Comparison of ENCODE assay signal across 8 cellular contexts in the genomic region with DNA sequence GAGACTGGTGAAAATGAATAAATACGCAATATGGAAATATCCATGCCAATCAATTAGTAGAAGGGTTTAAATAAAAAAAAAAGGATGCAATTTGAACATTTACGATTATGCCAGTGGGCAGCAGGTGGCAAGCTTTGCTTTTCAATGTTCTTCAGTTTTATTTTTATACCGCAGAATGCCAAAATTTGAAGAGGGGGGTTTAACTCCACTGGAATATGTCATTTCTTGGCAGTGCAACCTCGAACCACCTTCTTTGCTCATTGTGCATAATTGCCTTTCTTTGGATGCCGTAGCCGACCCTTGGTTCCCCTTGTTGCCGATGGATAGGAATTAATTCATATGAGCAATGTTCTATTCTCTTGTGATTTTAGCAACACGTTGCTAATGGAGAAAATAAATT.
A peak's percentile ranks its signal among the peaks of the same experiment; 100 is the strongest.
DNase-seq lines count a peak whose midpoint lies in the region; ATAC-seq and TF ChIP-seq lines count a peak whose summit lies in the region.

No MANE protein-coding gene starts in this region.

- DNase-seq in HCT116 (ENCODE audit: low read depth, low spot score) (no peak), NCI-H82 (lab: John Stamatoyannopoulos, UW) (no peak), iPS-NIHi7 (ENCODE audit: extremely low spot score) (no peak)
- DNase-seq in stimulated activated CD4-positive, alpha-beta T cell treated with anti-CD3 and anti-CD28 coated beads, Interleukin-2, amount 100 ng/mL, for 24 hours: no peak
- DNase-seq in T-helper 2 cell treated with Interferon-gamma antibody and Interleukin-4, amounts not matched to agents 5 μg/mL and 100 μg/mL, for 36 hours (ENCODE audit: low spot score): no peak

- intact Hi-C loops in HCT116 (cut with micrococcal nuclease): loop anchor here (1.0 to 5.0 kb wide), 6 partner anchors 236 to 538 kb away; no protein-coding TSS in a partner anchor

- TF ChIP-seq RAD21 in HCT116 (IDR thresholded peaks at IDR 0.05; ENCODE audit: low read depth): peak; percentile 75

- RAD21 ChIA-PET in HCT116 (lab: Charles Lee; ENCODE audit: low non-redundant PET in 1 of 2, low total read pairs in 2 of 2, uncharacterized antibody in 2 of 2, unreplicated experiment in 2 of 2): interaction anchor here in 1 of 2 experiments (0.7 kb wide), 2 partner anchors 210 to 410 kb away, joined by 3 read pairs; no protein-coding TSS in a partner anchor

- no peak overlapping the region for H3K4me3 ChIP-seq in HCT116 (replicated peaks in 1 of 2; ENCODE audit: low read depth in 1 of 2, low read length in 2 of 2)
- H3K4me3 ChIP-seq in gastroesophageal sphincter: peak overlapping the region in 1 of 2 donors; percentile 33
- peak overlapping the region; percentile 45 to 57 (median 49) for H3K4me3 ChIP-seq in skeletal muscle tissue (ENCODE audit: low read length in 3 of 3)

- H3K9me3 Mint-ChIP-seq in T-helper 2 cell treated with Interferon-gamma antibody and Interleukin-4, amounts not matched to agents 5 μg/mL and 100 μg/mL, for 36 hours: no peaks in the 10 kb centered on the region

- no peaks in the 10 kb centered on the region for H3K36me3 Mint-ChIP-seq in T-helper 2 cell treated with Interferon-gamma antibody and Interleukin-4, amounts not matched to agents 5 μg/mL and 100 μg/mL, for 36 hours (ENCODE audit: low read depth)

- CTCF ChIA-PET in HCT116 (lab: Charles Lee): interaction anchor here (0.7 to 3.0 kb wide), 6 partner anchors 13 to 548 kb away, joined by 3 to 18 read pairs (median 10); no protein-coding TSS in a partner anchor

- no peaks in the 10 kb centered on the region for H3K4me1 Mint-ChIP-seq in T-helper 2 cell treated with Interferon-gamma antibody and Interleukin-4, amounts not matched to agents 5 μg/mL and 100 μg/mL, for 36 hours (ENCODE audit: low read depth)

- no peak for TF ChIP-seq EP300 in gastroesophageal sphincter (IDR thresholded peaks at IDR 0.05)

- no TSS peak for BruUV-seq in HCT116 (replicated peaks; lab: Mats Ljungman, UMichigan)

- H3K4me1 ChIP-seq in HCT116 (ENCODE audit: control insufficient read depth in 1 of 2, insufficient read depth in 2 of 2, low read length in 2 of 2) (no peaks in the 10 kb centered on the region), gastroesophageal sphincter (peaks cover 6 to 63% (median 8%) of the 10 kb centered on the region in 3 donors), skeletal muscle tissue (ENCODE audit: control insufficient read depth in 3 of 3, insufficient read depth in 3 of 3, low read length in 3 of 3) (peaks cover 0 to 9% (median 0%) of the 10 kb centered on the region in 3 donors)

- H3K36me3 ChIP-seq in HCT116 (ENCODE audit: control insufficient read depth in 1 of 2, insufficient read depth in 2 of 2, low read length in 2 of 2): no peaks in the 10 kb centered on the region
- no peaks in the 10 kb centered on the region for H3K36me3 ChIP-seq in gastroesophageal sphincter
- no peaks in the 10 kb centered on the region for H3K36me3 ChIP-seq in skeletal muscle tissue (ENCODE audit: control insufficient read depth in 3 of 3, insufficient read depth in 3 of 3, low read length in 3 of 3)

- H4K20me1 ChIP-seq in HCT116 (ENCODE audit: insufficient read depth): no peaks in the 10 kb centered on the region

- H3K79me2 ChIP-seq in HCT116 (ENCODE audit: insufficient read depth, low read length): no peaks in the 10 kb centered on the region

- H3K9me3 ChIP-seq in HCT116 (ENCODE audit: control insufficient read depth in 1 of 2, insufficient read depth in 1 of 2, low read depth in 1 of 2, low read length in 2 of 2): no peaks in the 10 kb centered on the region
- H3K9me3 ChIP-seq in gastroesophageal sphincter: no peaks in the 10 kb centered on the region
- H3K9me3 ChIP-seq in skeletal muscle tissue (ENCODE audit: control insufficient read depth in 3 of 3, low read length in 3 of 3): no peaks in the 10 kb centered on the region

- H3K27me3 ChIP-seq in HCT116 (ENCODE audit: insufficient read depth, low read length): no peaks in the 10 kb centered on the region
- H3K27me3 ChIP-seq in gastroesophageal sphincter: no peaks in the 10 kb centered on the region
- H3K27me3 ChIP-seq in skeletal muscle tissue (ENCODE audit: control insufficient read depth in 3 of 3, insufficient read depth in 3 of 3, low read length in 3 of 3): no peaks in the 10 kb centered on the region

- TF ChIP-seq POLR2A in HCT116 (IDR thresholded peaks at IDR 0.05; ENCODE audit: borderline replicate concordance, extremely low read depth, insufficient read depth, insufficient read length) (no peak), gastroesophageal sphincter (IDR thresholded peaks at IDR 0.05) (no peak)

- POLR2A ChIA-PET in HCT116 (lab: Charles Lee): no interaction called here

- ATAC-seq in HCT116 (no peak), SK-N-SH treated with all-trans-retinoic acid at 6 μM for 48 hours (peak; percentile 17; the same call in 2 of the 3 replicates), gastroesophageal sphincter (peak; percentile 63)

- H3K9ac ChIP-seq in HCT116 (ENCODE audit: low read length) (no peak overlapping the region), skeletal muscle tissue (ENCODE audit: low read depth in 1 of 3, low read length in 3 of 3) (no peak overlapping the region)

- no peaks in the 10 kb centered on the region for H3K9me2 ChIP-seq in HCT116 (ENCODE audit: insufficient read depth)

- H3K27ac ChIP-seq in HCT116 (ENCODE audit: low read depth, low read length) (no peak overlapping the region), gastroesophageal sphincter (peak overlapping the region; percentile 67 to 86 (median 80)), skeletal muscle tissue (ENCODE audit: low read depth, low read length) (no peak overlapping the region)

- no peak overlapping the region for H3K4me3 Mint-ChIP-seq in T-helper 2 cell treated with Interferon-gamma antibody and Interleukin-4, amounts not matched to agents 5 μg/mL and 100 μg/mL, for 36 hours

- H3K4me2 ChIP-seq in HCT116 (ENCODE audit: low read length): no peak overlapping the region

- WGBS in gastroesophageal sphincter (ENCODE audit: low coverage in 1 of 2), 2 donors: 14 to 26% methylated on average over 7 to 8 of the region's 8 CpGs

- H3K27me3 Mint-ChIP-seq in T-helper 2 cell treated with Interferon-gamma antibody and Interleukin-4, amounts not matched to agents 5 μg/mL and 100 μg/mL, for 36 hours (ENCODE audit: low read depth): peaks cover 13% of the 10 kb centered on the region

- H3K27ac Mint-ChIP-seq in T-helper 2 cell treated with Interferon-gamma antibody and Interleukin-4, amounts not matched to agents 5 μg/mL and 100 μg/mL, for 36 hours: no peak overlapping the region

- TF ChIP-seq CTCF in HCT116 (IDR thresholded peaks at IDR 0.05 in 2 of 3, conservative IDR thresholded peaks at IDR 0.05 in 1 of 3; ENCODE audit: borderline replicate concordance in 1 of 3, insufficient read depth in 1 of 3, low read depth in 2 of 3, low read length in 2 of 3) (peak; percentile 12 to 54 (median 37); a peak in 3 of 6 replicates), gastroesophageal sphincter (IDR thresholded peaks at IDR 0.05) (peak; percentile 45 to 80 (median 70))

- no peak overlapping the region for H2AFZ ChIP-seq in HCT116 (ENCODE audit: low read depth, low read length, poor library complexity, severe bottlenecking)

TF ChIP-seq in HCT116, 20 proteins besides CTCF, POLR2A, EP300 and RAD21 (continues in another document):
- TF ChIP-seq ZFX (IDR thresholded peaks at IDR 0.05) (no peak), YY1 (IDR thresholded peaks at IDR 0.05; ENCODE audit: extremely low read depth, insufficient replicate concordance, low read depth, low read length) (no peak), EZH2phosphoT487 (IDR thresholded peaks at IDR 0.05; ENCODE audit: borderline replicate concordance) (no peak)
- TF ChIP-seq, protein P1, sequence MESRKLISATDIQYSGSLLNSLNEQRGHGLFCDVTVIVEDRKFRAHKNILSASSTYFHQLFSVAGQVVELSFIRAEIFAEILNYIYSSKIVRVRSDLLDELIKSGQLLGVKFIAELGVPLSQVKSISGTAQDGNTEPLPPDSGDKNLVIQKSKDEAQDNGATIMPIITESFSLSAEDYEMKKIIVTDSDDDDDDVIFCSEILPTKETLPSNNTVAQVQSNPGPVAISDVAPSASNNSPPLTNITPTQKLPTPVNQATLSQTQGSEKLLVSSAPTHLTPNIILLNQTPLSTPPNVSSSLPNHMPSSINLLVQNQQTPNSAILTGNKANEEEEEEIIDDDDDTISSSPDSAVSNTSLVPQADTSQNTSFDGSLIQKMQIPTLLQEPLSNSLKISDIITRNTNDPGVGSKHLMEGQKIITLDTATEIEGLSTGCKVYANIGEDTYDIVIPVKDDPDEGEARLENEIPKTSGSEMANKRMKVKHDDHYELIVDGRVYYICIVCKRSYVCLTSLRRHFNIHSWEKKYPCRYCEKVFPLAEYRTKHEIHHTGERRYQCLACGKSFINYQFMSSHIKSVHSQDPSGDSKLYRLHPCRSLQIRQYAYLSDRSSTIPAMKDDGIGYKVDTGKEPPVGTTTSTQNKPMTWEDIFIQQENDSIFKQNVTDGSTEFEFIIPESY (IDR thresholded peaks at IDR 0.05; ENCODE audit: extremely low read depth, insufficient replicate concordance, low read length): no peak

TF ChIP-seq in SK-N-SH treated with all-trans-retinoic acid at 6 μM for 48 hours, 23 proteins besides CTCF, POLR2A, EP300 and RAD21:
- no peak for TF ChIP-seq ZFP3 (CRISPR knock-in tag; IDR thresholded peaks at IDR 0.05)
- TF ChIP-seq ISL1 (CRISPR knock-in tag; IDR thresholded peaks at IDR 0.05): no peak
- TF ChIP-seq ZNF565 (CRISPR knock-in tag; conservative IDR thresholded peaks at IDR 0.05; ENCODE audit: low read depth): no peak
- TF ChIP-seq, protein P2, sequence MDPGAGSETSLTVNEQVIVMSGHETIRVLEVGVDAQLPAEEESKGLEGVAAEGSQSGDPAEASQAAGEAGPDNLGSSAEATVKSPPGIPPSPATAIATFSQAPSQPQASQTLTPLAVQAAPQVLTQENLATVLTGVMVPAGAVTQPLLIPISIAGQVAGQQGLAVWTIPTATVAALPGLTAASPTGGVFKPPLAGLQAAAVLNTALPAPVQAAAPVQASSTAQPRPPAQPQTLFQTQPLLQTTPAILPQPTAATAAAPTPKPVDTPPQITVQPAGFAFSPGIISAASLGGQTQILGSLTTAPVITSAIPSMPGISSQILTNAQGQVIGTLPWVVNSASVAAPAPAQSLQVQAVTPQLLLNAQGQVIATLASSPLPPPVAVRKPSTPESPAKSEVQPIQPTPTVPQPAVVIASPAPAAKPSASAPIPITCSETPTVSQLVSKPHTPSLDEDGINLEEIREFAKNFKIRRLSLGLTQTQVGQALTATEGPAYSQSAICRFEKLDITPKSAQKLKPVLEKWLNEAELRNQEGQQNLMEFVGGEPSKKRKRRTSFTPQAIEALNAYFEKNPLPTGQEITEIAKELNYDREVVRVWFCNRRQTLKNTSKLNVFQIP (CRISPR knock-in tag; IDR thresholded peaks at IDR 0.05; ENCODE audit: borderline replicate concordance, low read depth): no peak
- no peak for TF ChIP-seq ARNTL (CRISPR knock-in tag; IDR thresholded peaks at IDR 0.05; ENCODE audit: borderline replicate concordance, low read depth)

Comparison
In these comparisons a context has a peak if more than half of its experiments do, and no peak if none do; other contexts are left out.
1. H3K27ac ChIP-seq: peak in gastroesophageal sphincter (4 of 4); none in HCT116 (single experiment) and skeletal muscle tissue (single experiment).
2. H3K4me3 ChIP-seq: peak in skeletal muscle tissue (3 of 3); none in HCT116 (0 of 2).